Comparison of ENCODE assay signal across 8 cellular contexts in genomic region chr11:9459573-9460321, GRCh38. TPM values are rescaled to one million over a fixed set of nuclear protein-coding genes. Genes with fewer than 3 reads are reported as not detected.
DNase-seq lines count a peak whose midpoint lies in the region; ATAC-seq and TF ChIP-seq lines count a peak whose summit lies in the region.

No MANE protein-coding gene starts in this region.

- TF ChIP-seq POLR2A in NB4 (IDR thresholded peaks at IDR 0.05; ENCODE audit: extremely low read depth, insufficient read length): no peak

- H3K4me1 Mint-ChIP-seq in mesothelial cell of epicardium: peaks cover 19% of the 10 kb centered on the region
- peaks cover 18% of the 10 kb centered on the region for H3K4me1 Mint-ChIP-seq in stimulated activated effector memory CD8-positive, alpha-beta T cell treated with anti-CD3 and anti-CD28 coated beads, Interleukin-12 subunit alpha, Interleukin-12 subunit beta, amount 100 ng/mL, for 72 hours

- peaks cover 10% of the 10 kb centered on the region for H3K36me3 Mint-ChIP-seq in mesothelial cell of epicardium
- peaks cover 24% of the 10 kb centered on the region for H3K36me3 Mint-ChIP-seq in stimulated activated effector memory CD8-positive, alpha-beta T cell treated with anti-CD3 and anti-CD28 coated beads, Interleukin-12 subunit alpha, Interleukin-12 subunit beta, amount 100 ng/mL, for 72 hours

- H3K9me3 Mint-ChIP-seq in mesothelial cell of epicardium: peaks cover 4% of the 10 kb centered on the region
- no peaks in the 10 kb centered on the region for H3K9me3 Mint-ChIP-seq in stimulated activated effector memory CD8-positive, alpha-beta T cell treated with anti-CD3 and anti-CD28 coated beads, Interleukin-12 subunit alpha, Interleukin-12 subunit beta, amount 100 ng/mL, for 72 hours

- no peaks in the 10 kb centered on the region for H3K9me3 ChIP-seq in effector memory CD4-positive, alpha-beta T cell (ENCODE audit: control insufficient read depth, low read length)

- H3K27me3 Mint-ChIP-seq in mesothelial cell of epicardium (ENCODE audit: low read depth): no peaks in the 10 kb centered on the region

- DNase-seq in EL (peak; percentile 43), NB4 (ENCODE audit: low read depth) (peak; percentile 69), mesothelial cell of epicardium (ENCODE audit: low spot score in 2 of 2, unreplicated experiment in 2 of 2) (no peak), retina (no peak)
- DNase-seq in activated CD4-positive, alpha-beta T cell treated with anti-CD3 and anti-CD28 coated beads, Interleukin-2, amount 50 U/mL, for 48 hours: peak; percentile 38 to 51
- DNase-seq in effector memory CD4-positive, alpha-beta T cell: peak in 1 of 3 donors; percentile 6
- DNase-seq in stimulated activated effector memory CD8-positive, alpha-beta T cell treated with anti-CD3 and anti-CD28 coated beads, Interleukin-12 subunit alpha, Interleukin-12 subunit beta, amount 100 ng/mL, for 72 hours (ENCODE audit: low spot score in 2 of 2): peak; percentile 21 to 64

- no peaks in the 10 kb centered on the region for H3K36me3 ChIP-seq in effector memory CD4-positive, alpha-beta T cell (ENCODE audit: control insufficient read depth, insufficient read depth, low read length)

- no peak for ATAC-seq in stimulated activated effector memory CD8-positive, alpha-beta T cell treated with anti-CD3 and anti-CD28 coated beads, Interleukin-12 subunit alpha, Interleukin-12 subunit beta, amount 100 ng/mL, for 72 hours
- no peak for ATAC-seq in HG03460 (IDR thresholded peaks at IDR 0.05; ENCODE audit: unreplicated experiment)

- TF ChIP-seq CTCF in NB4 (IDR thresholded peaks at IDR 0.05; ENCODE audit: low read depth, low read length) (no peak), mesothelial cell of epicardium (IDR thresholded peaks at IDR 0.05; ENCODE audit: unreplicated experiment) (no peak)

- H3K27ac Mint-ChIP-seq in mesothelial cell of epicardium: peak overlapping the region; percentile 99
- peak overlapping the region; percentile 100 for H3K27ac Mint-ChIP-seq in stimulated activated effector memory CD8-positive, alpha-beta T cell treated with anti-CD3 and anti-CD28 coated beads, Interleukin-12 subunit alpha, Interleukin-12 subunit beta, amount 100 ng/mL, for 72 hours

- peak overlapping the region; percentile 94 for H3K4me3 Mint-ChIP-seq in mesothelial cell of epicardium
- peak overlapping the region; percentile 95 for H3K4me3 Mint-ChIP-seq in stimulated activated effector memory CD8-positive, alpha-beta T cell treated with anti-CD3 and anti-CD28 coated beads, Interleukin-12 subunit alpha, Interleukin-12 subunit beta, amount 100 ng/mL, for 72 hours

- H3K4me3 ChIP-seq in NB4 (ENCODE audit: low read depth, low read length): peak overlapping the region; percentile 100
- H3K4me3 ChIP-seq in effector memory CD4-positive, alpha-beta T cell (ENCODE audit: insufficient read depth, low read depth, low read length, poor library complexity, severe bottlenecking): peak overlapping the region; percentile 68

- peak overlapping the region; percentile 94 for H3K27ac ChIP-seq in effector memory CD4-positive, alpha-beta T cell (ENCODE audit: insufficient read depth, low read length, poor library complexity, severe bottlenecking)

- H3K4me1 ChIP-seq in effector memory CD4-positive, alpha-beta T cell (ENCODE audit: control insufficient read depth, insufficient read depth, low read length, poor library complexity, severe bottlenecking): peaks cover 5% of the 10 kb centered on the region

- H3K27me3 ChIP-seq in effector memory CD4-positive, alpha-beta T cell (replicated peaks; ENCODE audit: control insufficient read depth, insufficient read depth, low read length, poor library complexity, severe bottlenecking): no peaks in the 10 kb centered on the region

RNA-seq across cellular contexts. Expression of gene ZNF143, which starts 1.1 kb away (rescaled TPM):
- total RNA-seq in mesothelial cell of epicardium: 29.1 to 39.0 TPM (median 32.4 TPM) in 3 replicates

Comparison
In these comparisons a context has a peak if more than half of its experiments do, and no peak if none do; other contexts are left out.
1. DNase-seq: peak in EL (single experiment), NB4 (single experiment), activated CD4-positive, alpha-beta T cell treated with anti-CD3 and anti-CD28 coated beads, Interleukin-2, amount 50 U/mL, for 48 hours (2 of 2) and stimulated activated effector memory CD8-positive, alpha-beta T cell treated with anti-CD3 and anti-CD28 coated beads, Interleukin-12 subunit alpha, Interleukin-12 subunit beta, amount 100 ng/mL, for 72 hours (2 of 2); none in mesothelial cell of epicardium (0 of 2) and retina (single experiment).